Comparison of ENCODE assay signal across 6 cellular contexts in the genomic region with DNA sequence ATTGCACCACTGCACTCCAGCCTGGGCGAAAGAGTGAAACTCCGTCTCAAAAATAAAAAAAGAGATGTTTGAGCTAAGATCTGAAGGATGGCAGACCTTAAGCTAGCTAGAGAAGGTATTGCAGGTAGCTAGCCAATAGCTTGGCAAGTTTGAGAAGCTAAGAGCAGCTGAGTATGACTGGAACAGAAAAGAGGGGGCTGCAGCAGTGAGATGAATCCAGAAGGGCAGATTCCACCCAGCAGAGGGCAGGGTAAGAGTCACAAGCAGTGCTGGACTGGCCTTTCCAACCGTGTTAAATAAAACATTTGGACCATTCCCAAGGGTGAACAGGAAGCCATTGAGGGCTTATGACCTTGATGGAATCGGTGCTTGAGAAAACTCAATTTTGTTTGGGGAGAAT. TPM values are rescaled to one million over a fixed set of nuclear protein-coding genes. Genes with fewer than 3 reads are reported as not detected.
A peak's percentile ranks its signal among the peaks of the same experiment; 100 is the strongest.
DNase-seq lines count a peak whose midpoint lies in the region; TF ChIP-seq lines count a peak whose summit lies in the region.

No MANE protein-coding gene starts in this region.

- H3K4me3 ChIP-seq in tibial nerve, result no peak overlapping the region

- H3K27me3 ChIP-seq in tibial nerve, result no peaks in the 10 kb centered on the region

- H3K4me1 ChIP-seq in tibial nerve, result peaks cover 0 to 37% (median 3%) of the 10 kb centered on the region in 4 donors

- no peak for TF ChIP-seq EP300 in tibial nerve (IDR thresholded peaks at IDR 0.05)

- H3K9me3 ChIP-seq in tibial nerve, result no peaks in the 10 kb centered on the region

- DNase-seq in 8988T (peak; percentile 54), LHCN-M2 (ENCODE audit: low read depth) (peak; percentile 52), fibroblast of peridontal ligament (ENCODE audit: extremely low read depth) (peak; percentile 27), tibial nerve (ENCODE audit: low spot score in 2 of 2) (no peak), NCI-H2081 (lab: John Stamatoyannopoulos, UW) (no peak), posterior vena cava (ENCODE audit: low spot score) (no peak)

- intact Hi-C loops in posterior vena cava (cut with DNase I), result no loop called here

- TF ChIP-seq POLR2A in tibial nerve (IDR thresholded peaks at IDR 0.05), result no peak

- peaks cover 0 to 1% (median 0%) of the 10 kb centered on the region in 3 donors for H3K36me3 ChIP-seq in tibial nerve

- H3K27ac ChIP-seq in tibial nerve, result no peak overlapping the region

- 46 to 50% methylated on average over 4 of the region's 4 CpGs for WGBS in tibial nerve, 2 donors

- peak in 1 of 5 experiments; percentile 7 for TF ChIP-seq CTCF in tibial nerve (IDR thresholded peaks at IDR 0.05)

RNA-seq across cellular contexts. Expression of a gene that starts 5.7 kb away (rescaled TPM):
- total RNA-seq in LHCN-M2 (2014; rRNA removed) (16.1 and 24.3 TPM in 2 replicates), tibial nerve (10 to 100 TPM; 22.2 to 34.5 (median 28.1) TPM), posterior vena cava (10 to 100 TPM; 10.4 to 12.0 TPM)
- 11.0 TPM for polyA plus RNA-seq in LHCN-M2 (2012)

RNA-seq across cellular contexts. Expression of a gene that starts 46.7 kb away (rescaled TPM):
- total RNA-seq in LHCN-M2 (2014; rRNA removed) (75.5 and 85.0 TPM in 2 replicates), tibial nerve (10 to 100 TPM in 3 of 4 donors, 1 to 10 TPM in 1; 9.3 to 23.1 (median 18.4) TPM), posterior vena cava (10 to 100 TPM; 13.0 to 22.0 TPM)
- polyA plus RNA-seq in LHCN-M2 (2012), result 40.8 TPM

RNA-seq across cellular contexts. Expression of a gene that starts 55.6 kb away (rescaled TPM):
- 31.2 and 46.0 TPM in 2 replicates for total RNA-seq in LHCN-M2 (2014; rRNA removed)
- polyA plus RNA-seq in LHCN-M2 (2012), result 31.2 TPM
- total RNA-seq in tibial nerve, result 10 to 100 TPM; 26.0 to 46.5 (median 36.2) TPM
- 10 to 100 TPM; 15.6 to 17.4 TPM for total RNA-seq in posterior vena cava

RNA-seq across cellular contexts. Expression of a gene that starts 55.7 kb away (rescaled TPM):
- total RNA-seq in LHCN-M2 (2014; rRNA removed) (24.5 and 32.5 TPM in 2 replicates), tibial nerve (10 to 100 TPM; 17.7 to 58.5 (median 40.0) TPM), posterior vena cava (10 to 100 TPM in 1 of 2 donors, 1 to 10 TPM in 1; 9.2 to 13.0 TPM)
- polyA plus RNA-seq in LHCN-M2 (2012), result 5.9 TPM

Comparison
In these comparisons a context has a peak if more than half of its experiments do, and no peak if none do; other contexts are left out.
1. DNase-seq: peak in 8988T (single experiment), LHCN-M2 (single experiment) and fibroblast of peridontal ligament (single experiment); none in tibial nerve (0 of 2), NCI-H2081 (0 of 2) and posterior vena cava (single experiment).